In the genomic region with DNA sequence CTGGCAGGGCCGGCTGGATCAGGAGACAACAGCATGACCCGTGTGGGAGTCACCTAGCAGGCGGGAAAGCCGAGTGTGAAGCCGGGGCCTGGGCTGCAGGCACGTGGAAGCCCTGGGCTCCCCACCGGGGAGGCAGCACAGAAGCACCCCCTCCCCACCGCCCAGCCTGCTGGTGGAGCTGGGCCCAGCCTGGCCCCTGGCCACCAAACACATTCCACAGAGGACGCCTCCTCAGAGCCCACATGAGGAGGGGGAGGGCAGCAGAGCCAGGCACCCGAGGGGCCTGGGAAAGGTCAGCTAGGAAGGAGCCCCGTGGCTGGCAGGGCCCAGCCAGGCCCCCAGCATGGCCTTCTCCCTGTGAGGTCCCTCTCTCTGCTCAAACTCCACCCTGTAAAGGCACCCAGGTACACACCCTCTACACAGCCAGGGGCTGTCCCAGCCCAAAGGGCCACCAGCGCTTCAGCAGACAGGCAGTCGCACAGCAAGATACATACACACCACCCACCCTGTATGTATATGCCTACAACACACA, we compare ENCODE assay signal across 15 cellular contexts. TPM values are rescaled to one million over a fixed set of nuclear protein-coding genes. Genes with fewer than 3 reads are reported as not detected.
DNase-seq lines count a peak whose midpoint lies in the region; ATAC-seq and TF ChIP-seq lines count a peak whose summit lies in the region.
"Had no signal": no experiment of that assay in that cellular context is flagged by ENCODE, and none has a peak within 500 bp of the region (broad histone marks: within the 10 kb centered on the region; RNA-seq: fewer than 3 reads in every experiment).

No MANE protein-coding gene starts in this region.

- H3K9me3 Mint-ChIP-seq in mesothelial cell of epicardium (no peaks in the 10 kb centered on the region), T-cell (no peaks in the 10 kb centered on the region)
- H3K9me3 Mint-ChIP-seq in naive thymus-derived CD4-positive, alpha-beta T cell: no peaks in the 10 kb centered on the region
- H3K9me3 Mint-ChIP-seq: central memory CD8-positive, alpha-beta T cell; naive thymus-derived CD8-positive, alpha-beta T cell had no signal

- peak overlapping the region in 1 of 2 experiments; percentile 1 for H3K14ac ChIP-seq in mesenchymal stem cell (ENCODE audit: low read length in 2 of 2)

- peaks cover 5 to 40% (median 21%) of the 10 kb centered on the region in 4 donors for H3K36me3 ChIP-seq in esophagus muscularis mucosa
- peaks cover 32% of the 10 kb centered on the region for H3K36me3 ChIP-seq in suprapubic skin
- H3K36me3 ChIP-seq in naive thymus-derived CD4-positive, alpha-beta T cell (ENCODE audit: control insufficient read depth in 2 of 3, insufficient read depth in 3 of 3, low read length in 3 of 3): no peaks in the 10 kb centered on the region
- peaks cover 0 to 45% of the 10 kb centered on the region in 2 experiments for H3K36me3 ChIP-seq in mesenchymal stem cell (ENCODE audit: control insufficient read depth in 1 of 2, insufficient read depth in 2 of 2, low read depth in 1 of 2, low read length in 2 of 2)

- H3K4me2 ChIP-seq in mesenchymal stem cell (ENCODE audit: low read length, poor library complexity, severe bottlenecking): no peak overlapping the region

- no peak for ATAC-seq in T-cell (replicated peaks in 1 of 4)
- ATAC-seq in HG03520 (IDR thresholded peaks at IDR 0.05; ENCODE audit: unreplicated experiment): no peak
- ATAC-seq in naive thymus-derived CD4-positive, alpha-beta T cell: no peak
- ATAC-seq: naive thymus-derived CD8-positive, alpha-beta T cell had no signal

- H3K23ac ChIP-seq in mesenchymal stem cell (ENCODE audit: low read length in 2 of 2): no peak overlapping the region

- H2BK15ac ChIP-seq in mesenchymal stem cell (ENCODE audit: low read depth, poor library complexity, severe bottlenecking): no peak overlapping the region

- intact Hi-C loops in esophagus muscularis mucosa (cut with DNase I): no loop called here
- intact Hi-C loops in naive thymus-derived CD4-positive, alpha-beta T cell (cut with micrococcal nuclease): no loop called here

- no peak overlapping the region for H2BK12ac ChIP-seq in mesenchymal stem cell (ENCODE audit: low read length in 2 of 2)

- H3K27me3 ChIP-seq in esophagus muscularis mucosa: no peaks in the 10 kb centered on the region
- no peaks in the 10 kb centered on the region for H3K27me3 ChIP-seq in suprapubic skin
- H3K27me3 ChIP-seq in naive thymus-derived CD4-positive, alpha-beta T cell (ENCODE audit: control insufficient read depth in 2 of 2, insufficient read depth in 2 of 2, low read length in 2 of 2): no peaks in the 10 kb centered on the region
- no peaks in the 10 kb centered on the region for H3K27me3 ChIP-seq in mesenchymal stem cell (ENCODE audit: control insufficient read depth in 1 of 2, insufficient read depth in 1 of 2, low read length in 2 of 2)

- CTCF ChIA-PET in T-cell (lab: Charles Lee): no interaction called here
- CTCF ChIA-PET in naive thymus-derived CD4-positive, alpha-beta T cell (lab: Charles Lee): interaction anchor here (1.0 kb wide), 1 partner anchor 25 kb away, joined by 4 read pairs; no protein-coding TSS in a partner anchor

- H3K36me3 Mint-ChIP-seq in mesothelial cell of epicardium (peaks cover 2% of the 10 kb centered on the region), T-cell (no peaks in the 10 kb centered on the region)
- H3K36me3 Mint-ChIP-seq in naive thymus-derived CD4-positive, alpha-beta T cell: peaks cover 0 to 2% (median 0%) of the 10 kb centered on the region in 5 donors
- H3K36me3 Mint-ChIP-seq: naive thymus-derived CD8-positive, alpha-beta T cell had no signal

- WGBS in esophagus muscularis mucosa: 43% methylated on average over 8 of the region's 13 CpGs
- WGBS in suprapubic skin: 37% methylated on average over 11 of the region's 13 CpGs
- 78% methylated on average over 13 of the region's 13 CpGs for WGBS in mesenchymal stem cell

- peaks cover 52 to 87% (median 78%) of the 10 kb centered on the region in 4 donors for H3K4me1 ChIP-seq in esophagus muscularis mucosa
- H3K4me1 ChIP-seq in suprapubic skin: peaks cover 78% of the 10 kb centered on the region
- H3K4me1 ChIP-seq in naive thymus-derived CD4-positive, alpha-beta T cell (ENCODE audit: control insufficient read depth in 2 of 2, insufficient read depth in 2 of 2, low read length in 2 of 2): peaks cover 6 to 7% of the 10 kb centered on the region in 2 donors
- peaks cover 50% of the 10 kb centered on the region for H3K4me1 ChIP-seq in mesenchymal stem cell (ENCODE audit: control insufficient read depth, insufficient read depth, low read depth, low read length)

- no peak overlapping the region for H4K8ac ChIP-seq in mesenchymal stem cell (ENCODE audit: low read length)

- no peak overlapping the region for H2AFZ ChIP-seq in mesenchymal stem cell (ENCODE audit: low read depth, low read length)

- TF ChIP-seq EP300 in esophagus muscularis mucosa (IDR thresholded peaks at IDR 0.05): no peak
- TF ChIP-seq EP300 in suprapubic skin (IDR thresholded peaks at IDR 0.05): no peak

- H2BK120ac ChIP-seq in mesenchymal stem cell (ENCODE audit: low read depth, low read length): no peak overlapping the region

- peaks cover 66% of the 10 kb centered on the region for H3K79me1 ChIP-seq in mesenchymal stem cell (replicated peaks; ENCODE audit: low read length, poor library complexity, severe bottlenecking)

- no peak overlapping the region for H4K91ac ChIP-seq in mesenchymal stem cell (ENCODE audit: low read length)

- H2AK5ac ChIP-seq in mesenchymal stem cell (ENCODE audit: low read length, severe bottlenecking): no peak overlapping the region

- peaks cover 42% of the 10 kb centered on the region for H3K4me1 Mint-ChIP-seq in mesothelial cell of epicardium
- peaks cover under 1 to 8% (median 5%) of the 10 kb centered on the region in 3 donors for H3K4me1 Mint-ChIP-seq in T-cell
- peaks cover 0 to 5% (median 0%) of the 10 kb centered on the region in 7 donors for H3K4me1 Mint-ChIP-seq in naive thymus-derived CD4-positive, alpha-beta T cell

- H3K4me3 ChIP-seq in esophagus muscularis mucosa: peak overlapping the region; percentile 7 to 89 (median 80)
- peak overlapping the region; percentile 93 for H3K4me3 ChIP-seq in suprapubic skin
- H3K4me3 ChIP-seq in naive thymus-derived CD4-positive, alpha-beta T cell (ENCODE audit: low read length): no peak overlapping the region
- H3K4me3 ChIP-seq in mesenchymal stem cell (ENCODE audit: insufficient read depth in 1 of 2, low read depth in 1 of 2, low read length in 2 of 2): no peak overlapping the region

- H3K4me3 Mint-ChIP-seq in mesothelial cell of epicardium (peak overlapping the region; percentile 4), T-cell (no peak overlapping the region)
- H3K4me3 Mint-ChIP-seq in naive thymus-derived CD4-positive, alpha-beta T cell: no peak overlapping the region
- H3K4me3 Mint-ChIP-seq: central memory CD8-positive, alpha-beta T cell had no signal

- H2BK5ac ChIP-seq in mesenchymal stem cell (ENCODE audit: low read depth, low read length, poor library complexity, severe bottlenecking): no peak overlapping the region

- peak overlapping the region; percentile 89 for H3K27ac Mint-ChIP-seq in mesothelial cell of epicardium
- no peak overlapping the region for H3K27ac Mint-ChIP-seq in T-cell
- no peak overlapping the region for H3K27ac Mint-ChIP-seq in naive thymus-derived CD4-positive, alpha-beta T cell

- DNase-seq in NCI-H226 (peak; percentile 29), esophagus muscularis mucosa (ENCODE audit: extremely low spot score) (no peak), mesothelial cell of epicardium (ENCODE audit: low spot score in 2 of 2, unreplicated experiment in 2 of 2) (no peak), suprapubic skin (ENCODE audit: low spot score in 2 of 2) (no peak), T-cell (no peak), mesenchymal stem cell (no peak)
- no peak for DNase-seq in naive thymus-derived CD4-positive, alpha-beta T cell
- DNase-seq: NCI-H187 treated with DMSO at 0.1 percent for 48 hours; stimulated activated CD4-positive, alpha-beta T cell treated with anti-CD3 and anti-CD28 coated beads, Interleukin-4, amount 100 ng/mL, for 1 hour had no signal

- H3K9ac ChIP-seq in mesenchymal stem cell (ENCODE audit: low read length): no peak overlapping the region

- POLR2A ChIA-PET in T-cell (lab: Charles Lee): no interaction called here
- POLR2A ChIA-PET in naive thymus-derived CD4-positive, alpha-beta T cell (lab: Charles Lee): no interaction called here

- TF ChIP-seq CTCF in esophagus muscularis mucosa (IDR thresholded peaks at IDR 0.05): no peak
- no peak for TF ChIP-seq CTCF in mesothelial cell of epicardium (IDR thresholded peaks at IDR 0.05; ENCODE audit: unreplicated experiment)
- no peak for TF ChIP-seq CTCF in suprapubic skin (IDR thresholded peaks at IDR 0.05)

- H3K18ac ChIP-seq in mesenchymal stem cell (ENCODE audit: low read depth in 1 of 2, low read length in 2 of 2): no peak overlapping the region

- H3K27ac ChIP-seq in esophagus muscularis mucosa (replicated peaks in 1 of 4) (peak overlapping the region; percentile 93 to 99 (median 98)), suprapubic skin (peak overlapping the region; percentile 38), mesenchymal stem cell (ENCODE audit: low read length, poor library complexity, severe bottlenecking) (no peak overlapping the region)
- H3K27ac ChIP-seq in naive thymus-derived CD4-positive, alpha-beta T cell (ENCODE audit: low read depth, low read length): no peak overlapping the region

- H3K9me3 ChIP-seq in esophagus muscularis mucosa (no peaks in the 10 kb centered on the region), suprapubic skin (no peaks in the 10 kb centered on the region), mesenchymal stem cell (ENCODE audit: control insufficient read depth, low read length) (no peaks in the 10 kb centered on the region)
- no peaks in the 10 kb centered on the region for H3K9me3 ChIP-seq in naive thymus-derived CD4-positive, alpha-beta T cell (ENCODE audit: control insufficient read depth in 2 of 3, low read length in 3 of 3)

- H3K4ac ChIP-seq in mesenchymal stem cell (ENCODE audit: low read depth in 1 of 2, low read length in 2 of 2): no peak overlapping the region

- TF ChIP-seq POLR2A in esophagus muscularis mucosa (IDR thresholded peaks at IDR 0.05; ENCODE audit: low read depth): no peak
- no peak for TF ChIP-seq POLR2A in suprapubic skin (IDR thresholded peaks at IDR 0.05)

- H3K27me3 Mint-ChIP-seq in mesothelial cell of epicardium (ENCODE audit: low read depth): no peaks in the 10 kb centered on the region
- no peaks in the 10 kb centered on the region for H3K27me3 Mint-ChIP-seq in T-cell
- peaks cover 0 to 24% (median 0%) of the 10 kb centered on the region in 5 donors for H3K27me3 Mint-ChIP-seq in naive thymus-derived CD4-positive, alpha-beta T cell
- H3K27me3 Mint-ChIP-seq: central memory CD8-positive, alpha-beta T cell had no signal

RNA-seq across cellular contexts. Expression of gene PLXNB1, which starts 4.5 kb away (rescaled TPM):
- total RNA-seq in esophagus muscularis mucosa (100 to 1,000 TPM; 120 to 200 (median 152) TPM), mesothelial cell of epicardium (203 to 214 TPM (median 211 TPM) in 3 replicates), suprapubic skin (100 to 1,000 TPM; 188 to 384 (median 220) TPM), T-cell (1 to 10 TPM; 2.5 to 6.9 (median 5.9) TPM)
- total RNA-seq in naive thymus-derived CD4-positive, alpha-beta T cell: 1 to 10 TPM in 4 of 5 experiments, under 1 TPM in 1; 0.79 to 3.3 (median 2.7) TPM
- not detected for polyA plus RNA-seq in naive thymus-derived CD4-positive, alpha-beta T cell
- 15.6 TPM for polyA plus RNA-seq in mesenchymal stem cell (2013, experiment 1 of 2)
- 12.6 TPM for polyA plus RNA-seq in mesenchymal stem cell (2013, experiment 2 of 2)
- polyA plus RNA-seq: naive thymus-derived CD8-positive, alpha-beta T cell had no signal

RNA-seq across cellular contexts. Expression of gene CCDC51, which starts 14.6 kb away (rescaled TPM):
- total RNA-seq in esophagus muscularis mucosa: 10 to 100 TPM; 15.6 to 26.6 (median 23.0) TPM
- 10.7 to 12.3 TPM (median 11.5 TPM) in 3 replicates for total RNA-seq in mesothelial cell of epicardium
- 10 to 100 TPM in 3 of 4 donors, 1 to 10 TPM in 1; 6.4 to 18.7 (median 13.6) TPM for total RNA-seq in suprapubic skin
- total RNA-seq in T-cell: 1 to 10 TPM; 5.0 to 7.9 (median 6.4) TPM
- 10 to 100 TPM in 1 of 5 experiments, 1 to 10 TPM in 4; 3.6 to 16.5 (median 5.0) TPM for total RNA-seq in naive thymus-derived CD4-positive, alpha-beta T cell
- 10 to 100 TPM; 10.2 to 14.3 TPM for polyA plus RNA-seq in naive thymus-derived CD4-positive, alpha-beta T cell
- polyA plus RNA-seq in mesenchymal stem cell (2013, experiment 1 of 2): 11.4 TPM
- 11.7 TPM for polyA plus RNA-seq in mesenchymal stem cell (2013, experiment 2 of 2)

RNA-seq across cellular contexts. Expression of gene TMA7, which starts 14.7 kb away (rescaled TPM):
- total RNA-seq in esophagus muscularis mucosa: 100 to 1,000 TPM; 167 to 270 (median 205) TPM
- total RNA-seq in mesothelial cell of epicardium: 183 to 192 TPM (median 186 TPM) in 3 replicates
- total RNA-seq in suprapubic skin: 100 to 1,000 TPM; 122 to 281 (median 190) TPM
- total RNA-seq in T-cell: 100 to 1,000 TPM; 216 to 245 (median 229) TPM
- total RNA-seq in naive thymus-derived CD4-positive, alpha-beta T cell: 100 to 1,000 TPM; 193 to 278 (median 236) TPM
- 100 to 1,000 TPM; 512 to 752 TPM for polyA plus RNA-seq in naive thymus-derived CD4-positive, alpha-beta T cell
- polyA plus RNA-seq in mesenchymal stem cell (2013, experiment 1 of 2): 723 TPM
- polyA plus RNA-seq in mesenchymal stem cell (2013, experiment 2 of 2): 747 TPM

RNA-seq across cellular contexts. Expression of gene ATRIP, which starts 21.2 kb away (rescaled TPM):
- total RNA-seq in esophagus muscularis mucosa: 1 to 10 TPM; 4.2 to 8.5 (median 5.3) TPM
- 11.6 to 12.0 TPM (median 11.6 TPM) in 3 replicates for total RNA-seq in mesothelial cell of epicardium
- 10 to 100 TPM in 2 of 4 donors, 1 to 10 TPM in 2; 8.7 to 12.7 (median 10.2) TPM for total RNA-seq in suprapubic skin
- total RNA-seq in T-cell: 10 to 100 TPM in 3 of 5 donors, 1 to 10 TPM in 2; 7.8 to 14.9 (median 12.8) TPM
- total RNA-seq in naive thymus-derived CD4-positive, alpha-beta T cell: 10 to 100 TPM in 3 of 5 experiments, 1 to 10 TPM in 2; 7.9 to 14.2 (median 12.5) TPM
- 10 to 100 TPM; 10.7 to 16.2 TPM for polyA plus RNA-seq in naive thymus-derived CD4-positive, alpha-beta T cell
- 4.5 TPM for polyA plus RNA-seq in mesenchymal stem cell (2013, experiment 1 of 2)
- polyA plus RNA-seq in mesenchymal stem cell (2013, experiment 2 of 2): 4.8 TPM

RNA-seq across cellular contexts. Expression of gene FBXW12, which starts 53.3 kb away (rescaled TPM):
- total RNA-seq in esophagus muscularis mucosa: under 1 TPM in 1 of 4 donors, not detected in 3; 0.65 TPM
- 0.47 to 0.66 TPM (median 0.51 TPM) in 3 replicates for total RNA-seq in mesothelial cell of epicardium
- not detected for total RNA-seq in suprapubic skin
- total RNA-seq in T-cell: not detected
- total RNA-seq in naive thymus-derived CD4-positive, alpha-beta T cell: not detected
- not detected for polyA plus RNA-seq in naive thymus-derived CD4-positive, alpha-beta T cell
- polyA plus RNA-seq in mesenchymal stem cell (2013, experiment 1 of 2): 0.03 TPM
- polyA plus RNA-seq in mesenchymal stem cell (2013, experiment 2 of 2): not detected
- total RNA-seq: naive thymus-derived CD8-positive, alpha-beta T cell; T-helper 2 cell treated with Interferon-gamma antibody and Interleukin-4, amounts not matched to agents 100 ng/mL and 5 ng/mL, for 36 hours had no signal
- polyA plus RNA-seq: BJ; naive thymus-derived CD8-positive, alpha-beta T cell; urinary bladder had no signal

Comparison
In these comparisons a context has a peak if more than half of its experiments do, and no peak if none do; other contexts are left out.
1. H3K27ac ChIP-seq: peak in esophagus muscularis mucosa (4 of 4) and suprapubic skin (single experiment); none in naive thymus-derived CD4-positive, alpha-beta T cell (single experiment) and mesenchymal stem cell (single experiment).
2. H3K4me3 ChIP-seq: peak in esophagus muscularis mucosa (4 of 4) and suprapubic skin (single experiment); none in naive thymus-derived CD4-positive, alpha-beta T cell (single experiment) and mesenchymal stem cell (0 of 2).
3. RNA of gene PLXNB1, which starts 4.5 kb away (total RNA-seq): 188 to 384 TPM in suprapubic skin, 203 to 214 TPM in mesothelial cell of epicardium and 120 to 200 TPM in esophagus muscularis mucosa; 2.5 to 6.9 TPM in T-cell and 0.79 to 3.3 TPM in naive thymus-derived CD4-positive, alpha-beta T cell; every median in the first group is over 10 times any median in the second.